ENCODE assay signal across 8 cellular contexts in the genomic region with DNA sequence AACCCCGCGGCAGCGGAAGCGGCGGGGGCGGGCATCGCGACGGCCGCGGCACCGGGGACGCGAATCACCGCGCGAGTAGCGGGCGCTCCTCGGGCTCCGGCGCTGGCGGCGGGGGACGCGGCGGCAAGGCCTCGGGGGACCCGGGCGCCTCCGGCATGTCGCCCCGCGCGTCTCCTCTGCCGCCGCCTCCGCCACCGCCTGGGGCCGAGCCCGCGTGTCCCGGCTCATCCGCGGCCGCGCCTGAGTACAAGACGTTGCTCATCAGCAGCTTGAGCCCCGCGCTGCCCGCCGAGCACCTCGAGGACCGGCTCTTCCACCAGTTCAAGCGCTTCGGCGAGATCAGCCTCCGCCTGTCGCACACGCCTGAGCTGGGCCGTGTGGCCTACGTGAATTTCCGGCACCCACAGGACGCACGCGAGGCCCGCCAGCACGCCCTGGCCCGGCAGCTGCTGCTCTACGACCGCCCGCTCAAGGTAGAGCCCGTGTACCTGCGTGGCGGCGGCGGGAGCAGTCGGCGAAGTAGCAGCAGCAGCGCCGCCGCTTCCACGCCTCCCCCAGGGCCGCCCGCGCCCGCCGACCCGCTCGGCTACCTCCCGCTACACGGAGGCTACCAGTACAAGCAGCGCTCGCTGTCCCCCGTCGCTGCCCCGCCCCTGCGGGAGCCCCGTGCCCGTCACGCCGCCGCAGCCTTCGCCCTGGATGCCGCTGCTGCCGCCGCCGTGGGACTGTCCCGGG. TPM values are rescaled to one million over a fixed set of nuclear protein-coding genes. Genes with fewer than 3 reads are reported as not detected.
DNase-seq lines count a peak whose midpoint lies in the region; ATAC-seq and TF ChIP-seq lines count a peak whose summit lies in the region.

No MANE protein-coding gene starts in this region.

- intact Hi-C loops in MCF 10A (cut with micrococcal nuclease): loop anchor here (1.0 to 5.0 kb wide), 3 partner anchors 107 to 411 kb away; no protein-coding TSS in a partner anchor

- BruUV-seq in MCF 10A (replicated peaks; lab: Mats Ljungman, UMichigan): no TSS peak

- peak overlapping the region; percentile 89 for H3K27ac Mint-ChIP-seq in T-helper 1 cell treated with Interleukin-12 subunit alpha and Interleukin-12 subunit beta and Interleukin-4 antibody, amounts not matched to agents 30 μg/mL and 1 μg/mL, for 36 hours
- peak overlapping the region; percentile 67 for H3K27ac Mint-ChIP-seq in MCF 10A (ENCODE audit: low read depth, unreplicated experiment)

- peaks cover 42% of the 10 kb centered on the region for H3K36me3 Mint-ChIP-seq in T-helper 1 cell treated with Interleukin-12 subunit alpha and Interleukin-12 subunit beta and Interleukin-4 antibody, amounts not matched to agents 30 μg/mL and 1 μg/mL, for 36 hours (ENCODE audit: low read depth)
- peaks cover 58% of the 10 kb centered on the region for H3K36me3 Mint-ChIP-seq in MCF 10A (ENCODE audit: insufficient read depth, unreplicated experiment)

- POLR2A ChIA-PET in MCF 10A (lab: Yijun Ruan, JAX): interaction anchor here (1.0 to 1.6 kb wide), 4 partner anchors 36 to 822 kb away, joined by 3 to 4 read pairs (median 4); a partner anchor contains a TSS

- no peak for TF ChIP-seq CTCF in MCF 10A (IDR thresholded peaks at IDR 0.05; ENCODE audit: unreplicated experiment)

- peak; percentile 6 for ATAC-seq in GM18868 (IDR thresholded peaks at IDR 0.05; ENCODE audit: unreplicated experiment)
- peak; percentile 4 for ATAC-seq in HG02938 (IDR thresholded peaks at IDR 0.05; ENCODE audit: unreplicated experiment)

- CTCF ChIA-PET in MCF 10A (lab: Yijun Ruan, JAX): interaction anchor here (0.6 to 2.7 kb wide), 5 partner anchors 12 to 776 kb away, joined by 3 to 9 read pairs (median 4); no protein-coding TSS in a partner anchor

- peaks cover 46% of the 10 kb centered on the region for H3K4me1 Mint-ChIP-seq in T-helper 1 cell treated with Interleukin-12 subunit alpha and Interleukin-12 subunit beta and Interleukin-4 antibody, amounts not matched to agents 30 μg/mL and 1 μg/mL, for 36 hours (ENCODE audit: low read depth)
- peaks cover 27% of the 10 kb centered on the region for H3K4me1 Mint-ChIP-seq in MCF 10A (ENCODE audit: insufficient read depth, unreplicated experiment)

- DNase-seq in MCF 10A (ENCODE audit: unreplicated experiment) (peak; percentile 20), iris pigment epithelial cell (ENCODE audit: low read depth) (peak; percentile 62), Ammon's horn (ENCODE audit: low spot score) (no peak), NCI-H1048 (lab: John Stamatoyannopoulos, UW) (no peak)
- DNase-seq in stimulated activated CD4-positive, alpha-beta T cell treated with anti-CD3 and anti-CD28 coated beads, Interleukin-2, amount 100 ng/mL, for 4 hours (ENCODE audit: low read depth): peak; percentile 37

- H3K27me3 Mint-ChIP-seq in T-helper 1 cell treated with Interleukin-12 subunit alpha and Interleukin-12 subunit beta and Interleukin-4 antibody, amounts not matched to agents 30 μg/mL and 1 μg/mL, for 36 hours (ENCODE audit: low read depth): no peaks in the 10 kb centered on the region
- no peaks in the 10 kb centered on the region for H3K27me3 Mint-ChIP-seq in MCF 10A (ENCODE audit: insufficient read depth, unreplicated experiment)

- H3K4me3 Mint-ChIP-seq in T-helper 1 cell treated with Interleukin-12 subunit alpha and Interleukin-12 subunit beta and Interleukin-4 antibody, amounts not matched to agents 30 μg/mL and 1 μg/mL, for 36 hours: peak overlapping the region; percentile 82
- peak overlapping the region; percentile 71 for H3K4me3 Mint-ChIP-seq in MCF 10A (ENCODE audit: unreplicated experiment)

- no peaks in the 10 kb centered on the region for H3K9me3 Mint-ChIP-seq in T-helper 1 cell treated with Interleukin-12 subunit alpha and Interleukin-12 subunit beta and Interleukin-4 antibody, amounts not matched to agents 30 μg/mL and 1 μg/mL, for 36 hours
- no peaks in the 10 kb centered on the region for H3K9me3 Mint-ChIP-seq in MCF 10A (ENCODE audit: unreplicated experiment)

RNA-seq across cellular contexts. Expression of a gene that starts 0.6 kb away (rescaled TPM):
- 32.5 and 33.6 TPM in 2 replicates for total RNA-seq in MCF 10A (2022)

RNA-seq across cellular contexts. Expression of a gene that starts 6.6 kb away (rescaled TPM):
- total RNA-seq in MCF 10A (2022): 271 and 273 TPM in 2 replicates

Comparison
In these comparisons a context has a peak if more than half of its experiments do, and no peak if none do; other contexts are left out.
1. DNase-seq: peak in MCF 10A (single experiment), iris pigment epithelial cell (single experiment) and stimulated activated CD4-positive, alpha-beta T cell treated with anti-CD3 and anti-CD28 coated beads, Interleukin-2, amount 100 ng/mL, for 4 hours (single experiment); none in Ammon's horn (single experiment) and NCI-H1048 (single experiment).